Comparison of ENCODE assay signal across 8 cellular contexts in the genomic region with DNA sequence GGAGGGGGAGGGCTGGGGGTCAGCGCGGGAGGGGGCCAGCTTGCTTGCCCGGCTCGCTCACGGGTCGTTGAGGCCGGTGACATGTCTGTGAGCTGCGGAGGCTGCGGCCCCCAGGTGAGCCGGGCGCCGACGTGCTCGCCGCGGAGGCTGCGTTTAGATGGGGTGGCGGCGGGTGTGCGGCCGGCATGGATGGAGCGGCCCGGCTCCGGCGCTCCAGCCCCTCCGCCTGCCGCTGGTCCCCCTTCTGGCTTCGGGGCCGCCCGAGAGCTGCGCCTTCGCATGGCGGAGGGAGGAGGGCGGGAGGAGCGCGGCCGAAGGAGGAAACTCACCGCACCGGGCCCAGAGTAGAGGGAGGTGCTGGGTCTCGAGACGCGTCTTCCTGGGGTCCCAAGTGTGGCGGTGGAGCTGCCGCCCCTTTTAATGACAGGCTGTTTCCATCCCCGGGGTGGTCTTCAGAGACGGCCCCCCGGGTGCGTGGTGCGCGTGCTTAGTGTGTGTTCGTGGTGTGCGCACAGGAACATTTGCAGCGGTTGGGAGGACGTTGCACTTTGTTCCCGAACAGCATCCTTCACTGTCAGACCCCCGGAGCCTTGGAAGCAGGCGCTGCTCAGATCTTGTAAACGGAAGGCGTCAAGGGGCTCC. TPM values are rescaled to one million over a fixed set of nuclear protein-coding genes. Genes with fewer than 3 reads are reported as not detected.
DNase-seq lines count a peak whose midpoint lies in the region; ATAC-seq and TF ChIP-seq lines count a peak whose summit lies in the region.

A gene with protein sequence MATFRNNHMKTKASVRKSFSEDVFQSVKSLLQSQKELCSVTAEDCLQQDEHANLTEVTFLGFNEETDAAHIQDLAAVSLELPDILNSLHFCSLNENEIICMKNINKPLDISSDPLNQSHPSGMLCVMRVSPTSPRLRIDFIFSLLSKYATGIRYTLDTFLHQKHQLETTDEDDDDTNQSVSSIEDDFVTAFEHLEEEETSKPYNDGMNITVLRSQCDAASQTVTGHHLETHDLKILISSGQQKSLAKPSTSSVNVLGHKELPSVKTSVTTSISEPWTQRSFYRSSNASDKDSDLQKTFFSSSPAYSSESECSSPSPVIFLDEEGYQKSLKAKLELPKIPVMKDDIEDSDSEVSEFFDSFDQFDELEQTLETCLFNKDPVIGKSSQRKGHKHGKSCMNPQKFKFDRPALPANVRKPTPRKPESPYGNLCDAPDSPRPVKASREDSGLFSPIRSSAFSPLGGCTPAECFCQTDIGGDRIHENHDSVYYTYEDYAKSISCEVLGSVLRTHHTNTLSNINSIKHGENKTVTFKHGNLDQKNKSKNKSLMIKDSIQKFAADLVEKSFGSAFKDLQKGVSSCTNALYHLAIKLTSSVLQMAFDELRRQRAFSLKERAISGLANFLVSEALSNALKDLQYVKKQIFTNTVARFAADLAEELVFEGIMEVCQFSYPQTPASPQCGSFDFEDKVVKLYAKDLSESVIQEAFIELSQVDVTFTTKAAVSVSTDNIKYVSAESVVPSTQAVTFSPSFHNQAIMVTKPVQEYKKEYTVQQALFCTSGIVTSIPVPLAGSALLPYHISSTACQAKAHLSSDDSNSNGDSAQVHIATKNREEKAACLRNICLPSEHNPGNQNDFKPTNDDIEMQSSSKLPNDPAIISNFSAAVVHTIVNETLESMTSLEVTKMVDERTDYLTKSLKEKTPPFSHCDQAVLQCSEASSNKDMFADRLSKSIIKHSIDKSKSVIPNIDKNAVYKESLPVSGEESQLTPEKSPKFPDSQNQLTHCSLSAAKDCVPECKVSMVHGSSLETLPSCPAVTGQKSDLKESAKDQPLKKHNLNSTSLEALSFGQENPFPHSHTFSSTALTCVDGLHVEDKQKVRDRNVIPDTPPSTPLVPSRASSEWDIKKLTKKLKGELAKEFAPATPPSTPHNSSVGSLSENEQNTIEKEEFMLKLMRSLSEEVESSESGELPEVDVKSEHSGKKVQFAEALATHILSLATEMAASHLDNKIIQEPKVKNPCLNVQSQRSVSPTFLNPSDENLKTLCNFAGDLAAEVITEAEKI (N-terminal part only) (plus strand): TSS at position 38 of the 642 bp plus-strand sequence. CDS start 14,197 bp downstream, outside the sequence.

- no peaks in the 10 kb centered on the region for H3K9me3 Mint-ChIP-seq in endothelial cell (ENCODE audit: unreplicated experiment)

- no peaks in the 10 kb centered on the region for H3K9me3 ChIP-seq in mucosa of descending colon

- ATAC-seq in HG02759 (IDR thresholded peaks at IDR 0.05; ENCODE audit: unreplicated experiment) = peak; percentile 24
- peak; percentile 60 for ATAC-seq in mucosa of descending colon

- peak within 1 kb of the TSS; percentile 93 for H3K27ac Mint-ChIP-seq in endothelial cell (ENCODE audit: unreplicated experiment)

- H3K4me1 Mint-ChIP-seq in endothelial cell (ENCODE audit: unreplicated experiment) = peaks cover 25% of the 10 kb centered on the region

- H3K4me3 Mint-ChIP-seq in endothelial cell (ENCODE audit: unreplicated experiment) = peak within 1 kb of the TSS; percentile 98

- TF ChIP-seq CTCF in endothelial cell (IDR thresholded peaks at IDR 0.05; ENCODE audit: unreplicated experiment) (no peak), mucosa of descending colon (IDR thresholded peaks at IDR 0.05) (no peak)

- H3K4me1 ChIP-seq in mucosa of descending colon (ENCODE audit: low read depth) = no peaks in the 10 kb centered on the region

- intact Hi-C loops in mucosa of descending colon (cut with DNase I, micrococcal nuclease) = no loop called here

- peaks cover 11% of the 10 kb centered on the region for H3K36me3 Mint-ChIP-seq in endothelial cell (ENCODE audit: low read depth, unreplicated experiment)

- DNase-seq in NCI-H1694 treated with DMSO at 0.1 percent for 48 hours (lab: John Stamatoyannopoulos, UW) (peak; percentile 23), NCI-H1694 (lab: John Stamatoyannopoulos, UW) (no peak), NCI-H2227 treated with DMSO at 0.1 percent for 48 hours (lab: John Stamatoyannopoulos, UW) (peak; percentile 58), endothelial cell (ENCODE audit: low spot score) (peak; percentile 61), mucosa of descending colon (peak; percentile 57 to 77 (median 73))
- peak; percentile 18 to 42 (median 39) for DNase-seq in activated CD8-positive, alpha-beta memory T cell treated with anti-CD3 and anti-CD28 coated beads for 48 hours (ENCODE audit: low read depth in 2 of 3, low spot score in 2 of 3)
- peak; percentile 6 to 23 for DNase-seq in stimulated activated CD8-positive, alpha-beta memory T cell treated with anti-CD3 and anti-CD28 coated beads, Interleukin-7, amount 100 ng/mL, for 1 hour (ENCODE audit: low read depth in 2 of 2)

- peaks cover 3% of the 10 kb centered on the region for H3K27me3 Mint-ChIP-seq in endothelial cell (ENCODE audit: unreplicated experiment)

- peak within 1 kb of the TSS; percentile 89 for H3K4me3 ChIP-seq in mucosa of descending colon

- H3K36me3 ChIP-seq in mucosa of descending colon (ENCODE audit: low read depth) = no peaks in the 10 kb centered on the region

RNA-seq across cellular contexts. Expression of the gene that starts here (rescaled TPM):
- total RNA-seq in endothelial cell (ENCODE audit: unreplicated experiment) (22.7 TPM), mucosa of descending colon (10 to 100 TPM; 20.6 to 55.2 (median 26.1) TPM)
